Comparison of ENCODE assay signal across 15 cellular contexts in genomic region chr5:74935752-74936091, GRCh38.
DNase-seq lines count a peak whose midpoint lies in the region; ATAC-seq, FAIRE-seq and TF ChIP-seq lines count a peak whose summit lies in the region.
"Had no signal": no experiment of that assay in that cellular context is flagged by ENCODE, and none has a peak within 500 bp of the region (broad histone marks: within the 10 kb centered on the region; RNA-seq: fewer than 3 reads in every experiment).

No MANE protein-coding gene starts in this region.

- peaks cover 16 to 29% (median 26%) of the 10 kb centered on the region in 4 donors for H3K4me1 Mint-ChIP-seq in CD4-positive, CD25-positive, alpha-beta regulatory T cell
- H3K4me1 Mint-ChIP-seq in Calu3 (ENCODE audit: low read depth, unreplicated experiment), result peaks cover 43% of the 10 kb centered on the region
- peaks cover 20% of the 10 kb centered on the region for H3K4me1 Mint-ChIP-seq in activated T-helper 17 cell treated with anti-CD3 and anti-CD28 coated beads, Interleukin-2, amount 50 U/mL, for 72 hours
- H3K4me1 Mint-ChIP-seq: stimulated activated memory B cell treated with anti-CD40 and anti-IgM and Interleukin-4, amounts not matched to agents 10 μg/mL and 1 μg/mL and 100 μg/mL, for 72 hours had no signal

- TF ChIP-seq CTCF in Calu3 (IDR thresholded peaks at IDR 0.05; ENCODE audit: unreplicated experiment) (no peak), keratinocyte (optimal IDR thresholded peaks at IDR 0.05 in 1 of 3, IDR thresholded peaks at IDR 0.05 in 1 of 3, conservative IDR thresholded peaks at IDR 0.05 in 1 of 3; ENCODE audit: extremely low read depth in 1 of 3, insufficient read depth in 2 of 3, low read length in 3 of 3) (no peak), MM.1S (IDR thresholded peaks at IDR 0.05; ENCODE audit: low read length) (no peak)

- H3K4me2 ChIP-seq in keratinocyte (ENCODE audit: control insufficient read depth, extremely low read depth, insufficient read depth, low read depth, low read length) (no peak overlapping the region), MM.1S (ENCODE audit: low read depth, low read length) (no peak overlapping the region)

- H3K4me3 ChIP-seq in CD4-positive, CD25-positive, alpha-beta regulatory T cell (ENCODE audit: low read depth, low read length), result peak overlapping the region; percentile 72
- H3K4me3 ChIP-seq in keratinocyte (ENCODE audit: control insufficient read depth in 2 of 3, extremely low read depth in 1 of 3, insufficient read depth in 2 of 3, low read depth in 1 of 3, low read length in 3 of 3) (no peak overlapping the region), MM.1S (ENCODE audit: low read length) (no peak overlapping the region)
- H3K4me3 ChIP-seq: Peyer's patch had no signal

- H3K9ac ChIP-seq in keratinocyte (ENCODE audit: control insufficient read depth, extremely low read depth, insufficient read depth, low read length) (no peak overlapping the region), MM.1S (ENCODE audit: low read length) (no peak overlapping the region)

- H3K4me1 ChIP-seq in CD4-positive, CD25-positive, alpha-beta regulatory T cell (ENCODE audit: control insufficient read depth, insufficient read depth, low read length, poor library complexity, severe bottlenecking), result peaks cover 13% of the 10 kb centered on the region
- no peaks in the 10 kb centered on the region for H3K4me1 ChIP-seq in keratinocyte (ENCODE audit: control insufficient read depth, extremely low read depth, insufficient read depth, low read length)
- no peaks in the 10 kb centered on the region for H3K4me1 ChIP-seq in MM.1S (ENCODE audit: low read length)

- H3K4me3 Mint-ChIP-seq in CD4-positive, CD25-positive, alpha-beta regulatory T cell, result peak overlapping the region in 2 of 4 donors; percentile 71 to 78
- H3K4me3 Mint-ChIP-seq in Calu3 (ENCODE audit: low read depth, unreplicated experiment), result peak overlapping the region; percentile 41
- peak overlapping the region; percentile 71 for H3K4me3 Mint-ChIP-seq in activated T-helper 17 cell treated with anti-CD3 and anti-CD28 coated beads, Interleukin-2, amount 50 U/mL, for 72 hours
- H3K4me3 Mint-ChIP-seq: neural crest cell; stimulated activated memory B cell treated with anti-CD40 and anti-IgM and Interleukin-4, amounts not matched to agents 10 μg/mL and 1 μg/mL and 100 μg/mL, for 72 hours had no signal

- no TSS peak for BruUV-seq in Calu3 (replicated peaks; lab: Mats Ljungman, UMichigan)

- no peaks in the 10 kb centered on the region for H3K79me2 ChIP-seq in keratinocyte (ENCODE audit: control insufficient read depth, insufficient read depth, low read length)
- H3K79me2 ChIP-seq in MM.1S (ENCODE audit: low read length), result no peaks in the 10 kb centered on the region

- intact Hi-C loops in Calu3 (cut with micrococcal nuclease; ENCODE audit: unreplicated experiment), result loop anchor here (1.0 to 10.0 kb wide), 4 partner anchors 13 to 399 kb away; partner anchors contain the start of genes ANKRD31 and HMGCR

- no peak overlapping the region for H3K27ac ChIP-seq in CD4-positive, CD25-positive, alpha-beta regulatory T cell (ENCODE audit: insufficient read depth, low read length, poor library complexity, severe bottlenecking)
- H3K27ac ChIP-seq in keratinocyte (ENCODE audit: control insufficient read depth, insufficient read depth, low read length), result no peak overlapping the region
- no peak overlapping the region for H3K27ac ChIP-seq in MM.1S (ENCODE audit: low read length)

- peak; percentile 51 for FAIRE-seq in keratinocyte (lab: Jason Lieb, UNC)

- no peaks in the 10 kb centered on the region for H3K36me3 ChIP-seq in CD4-positive, CD25-positive, alpha-beta regulatory T cell (ENCODE audit: control insufficient read depth, insufficient read depth, low read length)
- H3K36me3 ChIP-seq in keratinocyte (ENCODE audit: control insufficient read depth in 2 of 2, extremely low read depth in 1 of 2, insufficient read depth in 2 of 2, low read length in 2 of 2), result no peaks in the 10 kb centered on the region
- H3K36me3 ChIP-seq in MM.1S (replicated peaks; ENCODE audit: insufficient read depth, low read length), result no peaks in the 10 kb centered on the region
- H3K36me3 ChIP-seq: Peyer's patch had no signal

- no peaks in the 10 kb centered on the region for H3K9me1 ChIP-seq in keratinocyte (ENCODE audit: control insufficient read depth, extremely low read depth, insufficient read depth, low read length)

- H3K27me3 Mint-ChIP-seq in CD4-positive, CD25-positive, alpha-beta regulatory T cell, result peaks cover 5% of the 10 kb centered on the region
- no peaks in the 10 kb centered on the region for H3K27me3 Mint-ChIP-seq in Calu3 (ENCODE audit: unreplicated experiment)
- peaks cover 8% of the 10 kb centered on the region for H3K27me3 Mint-ChIP-seq in activated T-helper 17 cell treated with anti-CD3 and anti-CD28 coated beads, Interleukin-2, amount 50 U/mL, for 72 hours

- CTCF ChIA-PET in Calu3 (lab: Charles Lee), result interaction anchor here (0.5 to 2.2 kb wide), 13 partner anchors 11 to 301 kb away, joined by 3 to 14 read pairs (median 5); partner anchors contain the start of gene ANKRD31

- H3K9me3 Mint-ChIP-seq in CD4-positive, CD25-positive, alpha-beta regulatory T cell, result no peaks in the 10 kb centered on the region
- no peaks in the 10 kb centered on the region for H3K9me3 Mint-ChIP-seq in Calu3 (ENCODE audit: low read depth, unreplicated experiment)
- H3K9me3 Mint-ChIP-seq in activated T-helper 17 cell treated with anti-CD3 and anti-CD28 coated beads, Interleukin-2, amount 50 U/mL, for 72 hours, result no peaks in the 10 kb centered on the region
- H3K9me3 Mint-ChIP-seq: neural crest cell; stimulated activated memory B cell treated with anti-CD40 and anti-IgM and Interleukin-4, amounts not matched to agents 10 μg/mL and 1 μg/mL and 100 μg/mL, for 72 hours had no signal

- H3K36me3 Mint-ChIP-seq in CD4-positive, CD25-positive, alpha-beta regulatory T cell, result no peaks in the 10 kb centered on the region
- H3K36me3 Mint-ChIP-seq in Calu3 (ENCODE audit: insufficient read depth, unreplicated experiment), result no peaks in the 10 kb centered on the region
- no peaks in the 10 kb centered on the region for H3K36me3 Mint-ChIP-seq in activated T-helper 17 cell treated with anti-CD3 and anti-CD28 coated beads, Interleukin-2, amount 50 U/mL, for 72 hours (ENCODE audit: low read depth)
- H3K36me3 Mint-ChIP-seq: stimulated activated memory B cell treated with anti-CD40 and anti-IgM and Interleukin-4, amounts not matched to agents 10 μg/mL and 1 μg/mL and 100 μg/mL, for 72 hours had no signal

- H3K9me3 ChIP-seq in CD4-positive, CD25-positive, alpha-beta regulatory T cell (ENCODE audit: control insufficient read depth in 2 of 2, low read length in 2 of 2), result no peaks in the 10 kb centered on the region
- H3K9me3 ChIP-seq in keratinocyte (ENCODE audit: control insufficient read depth, low read depth, low read length) (no peaks in the 10 kb centered on the region), MM.1S (replicated peaks; ENCODE audit: insufficient read depth, low read length) (no peaks in the 10 kb centered on the region)
- H3K9me3 ChIP-seq: Peyer's patch had no signal

- no peak for DNase-seq in CD4-positive, CD25-positive, alpha-beta regulatory T cell
- no peak for DNase-seq in Calu3
- DNase-seq in keratinocyte (ENCODE audit: low read depth, low spot score), result no peak
- DNase-seq in retina, result no peak
- DNase-seq in NCI-H526 treated with DMSO at 0.1 percent for 48 hours (lab: John Stamatoyannopoulos, UW), result no peak
- DNase-seq in MM.1S, result no peak
- DNase-seq: amniotic stem cell, NCI-H2081, NCI-H748 treated with DMSO at 0.1 percent for 48 hours had no signal

- H3K27ac Mint-ChIP-seq in CD4-positive, CD25-positive, alpha-beta regulatory T cell, result peak overlapping the region in 2 of 3 donors; percentile 79 to 88
- peak overlapping the region; percentile 23 for H3K27ac Mint-ChIP-seq in Calu3 (ENCODE audit: unreplicated experiment)
- H3K27ac Mint-ChIP-seq in activated T-helper 17 cell treated with anti-CD3 and anti-CD28 coated beads, Interleukin-2, amount 50 U/mL, for 72 hours, result peak overlapping the region; percentile 61
- H3K27ac Mint-ChIP-seq: stimulated activated memory B cell treated with anti-CD40 and anti-IgM and Interleukin-4, amounts not matched to agents 10 μg/mL and 1 μg/mL and 100 μg/mL, for 72 hours had no signal

- H2AFZ ChIP-seq in keratinocyte (ENCODE audit: control insufficient read depth, low read length) (no peak overlapping the region), MM.1S (ENCODE audit: low read length) (no peak overlapping the region)

- H4K20me1 ChIP-seq in keratinocyte (ENCODE audit: control insufficient read depth, extremely low read depth, insufficient read depth, low read length) (no peaks in the 10 kb centered on the region), MM.1S (ENCODE audit: insufficient read depth, low read length) (no peaks in the 10 kb centered on the region)

- no peaks in the 10 kb centered on the region for H3K27me3 ChIP-seq in CD4-positive, CD25-positive, alpha-beta regulatory T cell (ENCODE audit: control insufficient read depth, insufficient read depth, low read length)
- H3K27me3 ChIP-seq in keratinocyte (ENCODE audit: control insufficient read depth, extremely low read depth, insufficient read depth, low read length) (no peaks in the 10 kb centered on the region), MM.1S (replicated peaks; ENCODE audit: insufficient read depth, low read length) (no peaks in the 10 kb centered on the region)
- H3K27me3 ChIP-seq: Peyer's patch had no signal

- H3F3A ChIP-seq in MM.1S (ENCODE audit: insufficient read depth, low read length), result no peaks in the 10 kb centered on the region

- no peaks in the 10 kb centered on the region for H3K9me2 ChIP-seq in MM.1S (replicated peaks; ENCODE audit: insufficient read depth, low read length)

- dilution Hi-C loops in keratinocyte (cut with MboI; ENCODE audit: extremely low pct_ligation_motif_present, low sequenced_read_pairs), result no loop called here

- no peak for ATAC-seq in CD4-positive, CD25-positive, alpha-beta regulatory T cell (ENCODE audit: low read depth in 2 of 2)
- no peak for ATAC-seq in activated T-helper 17 cell treated with anti-CD3 and anti-CD28 coated beads, Interleukin-2, amount 50 U/mL, for 72 hours (replicated peaks)
- no peak for ATAC-seq in GM21367 (IDR thresholded peaks at IDR 0.05; ENCODE audit: unreplicated experiment)
- ATAC-seq: sciatic nerve; stimulated activated memory B cell treated with anti-CD40 and anti-IgM and Interleukin-4, amounts not matched to agents 10 μg/mL and 1 μg/mL and 100 μg/mL, for 72 hours had no signal

Comparison
In these comparisons a context has a peak if more than half of its experiments do, and no peak if none do; other contexts are left out.
1. H3K27ac Mint-ChIP-seq: peak in every context shown above with its lines; median percentile 84 in CD4-positive, CD25-positive, alpha-beta regulatory T cell; 61 in activated T-helper 17 cell treated with anti-CD3 and anti-CD28 coated beads, Interleukin-2, amount 50 U/mL, for 72 hours; 23 in Calu3.